Comparison of ENCODE assay signal across 8 cellular contexts in genomic region chr20:56392282-56393132, GRCh38. TPM values are rescaled to one million over a fixed set of nuclear protein-coding genes. Genes with fewer than 3 reads are reported as not detected.
DNase-seq lines count a peak whose midpoint lies in the region; ATAC-seq lines count a peak whose summit lies in the region.

CSTF1 (plus strand) TSS chr20:56392645; CDS start chr20:56395553, 2,908 bp downstream.

- DNase-seq in NCI-H187 treated with DMSO at 0.1 percent for 48 hours (lab: John Stamatoyannopoulos, UW), result peak; percentile 84
- DNase-seq in anterior cingulate cortex (lab: John Stamatoyannopoulos, UW), result peak; percentile 90 to 99 (median 98)
- peak; percentile 100 for DNase-seq in right cardiac atrium
- DNase-seq in putamen (ENCODE audit: low spot score), result peak; percentile 99
- DNase-seq in aorta, result peak; percentile 100

- peak; percentile 87 for ATAC-seq in GM18499 (IDR thresholded peaks at IDR 0.05; ENCODE audit: insufficient read depth, unreplicated experiment)
- peak; percentile 93 for ATAC-seq in HG02943 (IDR thresholded peaks at IDR 0.05; ENCODE audit: low read depth, unreplicated experiment)
- ATAC-seq in right cardiac atrium, result peak; percentile 98 to 99
- ATAC-seq in aorta (ENCODE audit: low FRiP score), result peak; percentile 100

- WGBS in right cardiac atrium, result under 1% methylated on average over 57 of the region's 57 CpGs
- 0% methylated on average over 56 to 57 of the region's 57 CpGs for WGBS in aorta, 2 donors

- H3K27me3 ChIP-seq in right cardiac atrium (ENCODE audit: control insufficient read depth, insufficient read depth) (no peaks in the 10 kb centered on the region), aorta (ENCODE audit: control insufficient read depth in 1 of 2, insufficient read depth in 2 of 2, low read length in 1 of 2) (no peaks in the 10 kb centered on the region)

- H3K4me3 ChIP-seq in right cardiac atrium (ENCODE audit: low read length) (peak within 1 kb of the TSS; percentile 87), aorta (ENCODE audit: low read length in 2 of 2) (peak within 1 kb of the TSS; percentile 52 to 100)

- intact Hi-C loops in T-helper 2 cell treated with Interferon-gamma antibody and Interleukin-4, amounts not matched to agents 100 ng/mL and 5 ng/mL, for 36 hours (cut with micrococcal nuclease), result loop anchor here (1.0 to 2.0 kb wide), 4 partner anchors 20 to 998 kb away; partner anchors contain the start of genes CASS4, FAM210B, RBM38 and RTF2
- intact Hi-C loops in right cardiac atrium (cut with DNase I), result loop anchor here in 1 of 4 donors (10.0 kb wide), 1 partner anchor 72 kb away; the partner anchor contains the start of gene RTF2
- intact Hi-C loops in aorta (cut with DNase I), result loop anchor here (1.0 to 5.0 kb wide), 4 partner anchors 34 to 76 kb away; partner anchors contain the start of genes FAM210B (in 2 of the 2) and RTF2 (in 2 of the 2)

- H3K4me1 ChIP-seq in right cardiac atrium (ENCODE audit: control insufficient read depth, insufficient read depth, low read length), result peaks cover 7% of the 10 kb centered on the region
- H3K4me1 ChIP-seq in aorta (ENCODE audit: control insufficient read depth in 1 of 2, insufficient read depth in 2 of 2, low read length in 2 of 2), result peaks cover 0 to 3% of the 10 kb centered on the region in 2 donors

- H3K9me3 ChIP-seq in right cardiac atrium (ENCODE audit: control insufficient read depth, low read length), result no peaks in the 10 kb centered on the region
- H3K9me3 ChIP-seq in aorta (ENCODE audit: control insufficient read depth, low read length), result no peaks in the 10 kb centered on the region

- H3K36me3 ChIP-seq in aorta (ENCODE audit: control insufficient read depth in 1 of 2, insufficient read depth in 2 of 2, low read length in 1 of 2), result peaks cover 3 to 9% of the 10 kb centered on the region in 2 donors

- H3K27ac ChIP-seq in right cardiac atrium (ENCODE audit: low read length), result peak within 1 kb of the TSS; percentile 73
- peak within 1 kb of the TSS in 1 of 2 donors; percentile 97 for H3K27ac ChIP-seq in aorta (ENCODE audit: low read depth in 1 of 2, low read length in 2 of 2)

RNA-seq across cellular contexts. Expression of gene CSTF1, which starts in this region (rescaled TPM):
- 48.6 and 49.4 TPM in 2 replicates for total RNA-seq in T-helper 2 cell treated with Interferon-gamma antibody and Interleukin-4, amounts not matched to agents 100 ng/mL and 5 ng/mL, for 36 hours
- total RNA-seq in right cardiac atrium, result 10 to 100 TPM; 19.1 to 23.2 (median 19.8) TPM
- 8.8 TPM for polyA plus RNA-seq in right cardiac atrium
- total RNA-seq in aorta, result 10 to 100 TPM; 16.8 to 21.7 TPM
- 10 to 100 TPM in 1 of 2 donors, 1 to 10 TPM in 1; 6.5 to 11.1 TPM for polyA plus RNA-seq in aorta
